Comparison of ENCODE assay signal across 26 cellular contexts in genomic region chr15:48936666-48937065, GRCh38. TPM values are rescaled to one million over a fixed set of nuclear protein-coding genes. Genes with fewer than 3 reads are reported as not detected.
DNase-seq lines count a peak whose midpoint lies in the region; TF ChIP-seq lines count a peak whose summit lies in the region.
"Had no signal": no experiment of that assay in that cellular context is flagged by ENCODE, and none has a peak within 500 bp of the region (broad histone marks: within the 10 kb centered on the region; RNA-seq: fewer than 3 reads in every experiment).

No MANE protein-coding gene starts in this region.

- no peak overlapping the region for H3K9ac ChIP-seq in mammary epithelial cell (ENCODE audit: insufficient read depth, low read length)

- in situ Hi-C loops in astrocyte of the spinal cord (cut with HindIII; ENCODE audit: low sequenced_read_pairs) (no loop called here), mammary epithelial cell (cut with MboI; ENCODE audit: low sequenced_read_pairs in 2 of 2) (no loop called here)

- peaks cover 3% of the 10 kb centered on the region for H3K79me2 ChIP-seq in mammary epithelial cell (ENCODE audit: insufficient read depth, low read length)

- H3K4me1 ChIP-seq in mammary epithelial cell (ENCODE audit: insufficient read depth, low read length) = peaks cover 29% of the 10 kb centered on the region
- H3K4me1 ChIP-seq: pancreas, sigmoid colon, stomach, upper lobe of right lung had no signal

- dilution Hi-C loops in mammary epithelial cell (cut with HindIII; ENCODE audit: low sequenced_read_pairs) = no loop called here

- no peak overlapping the region for H3K27ac ChIP-seq in mammary epithelial cell (ENCODE audit: insufficient read depth, low read depth, low read length)
- H3K27ac ChIP-seq: pancreas, sigmoid colon, stomach, upper lobe of right lung had no signal

- intact Hi-C loops in mammary epithelial cell (cut with micrococcal nuclease) = no loop called here

- no peak overlapping the region for H2AFZ ChIP-seq in mammary epithelial cell (ENCODE audit: low read depth, low read length)

- BruUV-seq in mammary epithelial cell (replicated peaks; lab: Mats Ljungman, UMichigan) = no TSS peak

- H3K36me3 Mint-ChIP-seq in HFFc6 (ENCODE audit: low read depth) = peaks cover 4% of the 10 kb centered on the region
- H3K36me3 Mint-ChIP-seq: activated naive CD8-positive, alpha-beta T cell treated with anti-CD3 and anti-CD28 coated beads, Interleukin-2, amount 10 ng/mL, durations not matched to agents 7 days and 5 days; IgD-negative memory B cell had no signal

- H3K27me3 Mint-ChIP-seq in HFFc6 (ENCODE audit: insufficient read depth) = no peaks in the 10 kb centered on the region; the same call in 1 of the 2 replicates

- CTCF ChIA-PET in AG04449 (lab: Yijun Ruan, JAX) = interaction anchor here (1.6 to 2.4 kb wide), 2 partner anchors 27 to 39 kb away, joined by 4 to 6 read pairs; partner anchors contain the start of gene SHC4
- CTCF ChIA-PET in mammary epithelial cell (lab: Charles Lee; ENCODE audit: low non-redundant PET) = no interaction called here

- POLR2A ChIA-PET in AG04449 (lab: Yijun Ruan, JAX) = interaction anchor here (0.7 to 1.3 kb wide), 3 partner anchors 48 to 110 kb away, joined by 3 to 4 read pairs (median 3); partner anchors contain the start of genes EID1 and SECISBP2L

- no peak overlapping the region for H3K4me3 ChIP-seq in AG04449 (ENCODE audit: low read depth, low read length)
- no peak overlapping the region for H3K4me3 ChIP-seq in astrocyte of the spinal cord (ENCODE audit: low read depth, low read length)
- no peak overlapping the region for H3K4me3 ChIP-seq in mammary epithelial cell (replicated peaks in 1 of 3; ENCODE audit: insufficient read depth in 1 of 3, low read depth in 2 of 3, low read length in 3 of 3)
- H3K4me3 ChIP-seq: lung, pancreas, sigmoid colon, stomach, upper lobe of right lung had no signal

- 17% methylated on average over 1 of the region's 1 CpG for WGBS in mammary epithelial cell (ENCODE audit: low coverage, missing lambda C conversion rate)

- H3K36me3 ChIP-seq in mammary epithelial cell (ENCODE audit: insufficient read depth, low read length) = no peaks in the 10 kb centered on the region
- H3K36me3 ChIP-seq: pancreas, sigmoid colon, stomach, upper lobe of right lung had no signal

- H3K9me3 ChIP-seq in mammary epithelial cell (replicated peaks; ENCODE audit: insufficient read depth, low read length) = no peaks in the 10 kb centered on the region
- H3K9me3 ChIP-seq: pancreas, sigmoid colon, stomach, upper lobe of right lung had no signal

- H3K4me1 Mint-ChIP-seq in HFFc6 (ENCODE audit: low read depth) = peaks cover 71% of the 10 kb centered on the region
- H3K4me1 Mint-ChIP-seq: activated naive CD8-positive, alpha-beta T cell treated with anti-CD3 and anti-CD28 coated beads, Interleukin-2, amount 10 ng/mL, durations not matched to agents 7 days and 5 days had no signal

- peak; percentile 76 for DNase-seq in AG04449 (ENCODE audit: low read depth, low spot score)
- DNase-seq in HFFc6 = peak; percentile 84
- DNase-seq in astrocyte of the spinal cord (ENCODE audit: low read depth, low spot score) = peak; percentile 76
- DNase-seq in foreskin melanocyte = peak; percentile 94
- DNase-seq in NCI-H510A (lab: John Stamatoyannopoulos, UW) = no peak
- DNase-seq in activated CD4-positive, alpha-beta T cell treated with anti-CD3 and anti-CD28 coated beads for 4 hours = no peak
- no peak for DNase-seq in HT-29 (ENCODE audit: low spot score)
- no peak for DNase-seq in mammary epithelial cell
- DNase-seq: 8988T; activated CD4-positive, alpha-beta T cell treated with anti-CD3 and anti-CD28 coated beads for 48 hours; activated naive CD8-positive, alpha-beta T cell treated with anti-CD3 and anti-CD28 coated beads, Interleukin-2, amount 10 ng/mL, durations not matched to agents 7 days and 5 days; CD4-positive, alpha-beta T cell; central memory CD4-positive, alpha-beta T cell; effector CD8-positive, alpha-beta T cell; hippocampal formation; kidney; naive thymus-derived CD4-positive, alpha-beta T cell; NCI-H1694; NCI-H2227 treated with DMSO at 0.1 percent for 48 hours; pancreas; sigmoid colon; stomach; upper lobe of right lung had no signal

- no peaks in the 10 kb centered on the region for H3K27me3 ChIP-seq in mammary epithelial cell (ENCODE audit: insufficient read depth, low read length)
- H3K27me3 ChIP-seq: pancreas, sigmoid colon, stomach, upper lobe of right lung had no signal

- TF ChIP-seq CTCF in AG04449 (IDR thresholded peaks at IDR 0.05; ENCODE audit: insufficient read depth, low read length, missing control alignments) = no peak
- TF ChIP-seq CTCF in HFFc6 (IDR thresholded peaks at IDR 0.05) = no peak
- no peak for TF ChIP-seq CTCF in astrocyte of the spinal cord (IDR thresholded peaks at IDR 0.05; ENCODE audit: low read depth, low read length)
- TF ChIP-seq CTCF in mammary epithelial cell (conservative IDR thresholded peaks at IDR 0.05 in 1 of 2, IDR thresholded peaks at IDR 0.05 in 1 of 2; ENCODE audit: extremely low read depth in 1 of 2, insufficient read depth in 1 of 2, low read depth in 1 of 2, low read length in 2 of 2) = no peak

- peak overlapping the region; percentile 96 for H3K27ac Mint-ChIP-seq in HFFc6
- H3K27ac Mint-ChIP-seq: activated naive CD8-positive, alpha-beta T cell treated with anti-CD3 and anti-CD28 coated beads, Interleukin-2, amount 10 ng/mL, durations not matched to agents 7 days and 5 days; activated T-helper 17 cell treated with anti-CD3 and anti-CD28 coated beads, Interleukin-2, amount 50 U/mL, for 72 hours; CD4-positive, alpha-beta T cell; IgD-negative memory B cell; naive thymus-derived CD4-positive, alpha-beta T cell had no signal

- no peak overlapping the region for H3K4me2 ChIP-seq in mammary epithelial cell (ENCODE audit: insufficient read depth, low read depth, low read length)

- H3K4me3 Mint-ChIP-seq in HFFc6 = peak overlapping the region; percentile 64
- H3K4me3 Mint-ChIP-seq: activated naive CD8-positive, alpha-beta T cell treated with anti-CD3 and anti-CD28 coated beads, Interleukin-2, amount 10 ng/mL, durations not matched to agents 7 days and 5 days; activated T-helper 17 cell treated with anti-CD3 and anti-CD28 coated beads, Interleukin-2, amount 50 U/mL, for 72 hours; CD4-positive, alpha-beta T cell; IgD-negative memory B cell; naive thymus-derived CD4-positive, alpha-beta T cell had no signal

- no peaks in the 10 kb centered on the region for H3K9me3 Mint-ChIP-seq in HFFc6
- H3K9me3 Mint-ChIP-seq: activated T-helper 17 cell treated with anti-CD3 and anti-CD28 coated beads, Interleukin-2, amount 50 U/mL, for 72 hours; CD4-positive, alpha-beta T cell; IgD-negative memory B cell had no signal

- H4K20me1 ChIP-seq in mammary epithelial cell (ENCODE audit: insufficient read depth, low read length) = no peaks in the 10 kb centered on the region

RNA-seq across cellular contexts. Expression of gene SHC4, which starts 27.1 kb away (rescaled TPM):
- total RNA-seq in HFFc6 (2021; fragmentation: NEBNext Ultra II Directional; extraction: Animal tissue kit (Norgen Biotek cat#: 25700)) = 1 to 10 TPM; 2.1 to 4.2 (median 3.5) TPM
- not detected in 2 replicates for total RNA-seq in HT-29 (2014; rRNA removed; shearing (Covaris generic))
- 10 to 100 TPM in 1 of 2 donors, 1 to 10 TPM in 1; 5.5 to 23.8 TPM for total RNA-seq in mammary epithelial cell
- 3.0 TPM for polyA plus RNA-seq in mammary epithelial cell
- polyA minus RNA-seq in mammary epithelial cell = 1.9 TPM
- total RNA-seq: CD4-positive, alpha-beta T cell had no signal
- polyA plus RNA-seq: IgD-negative memory B cell; naive thymus-derived CD4-positive, alpha-beta T cell had no signal

RNA-seq across cellular contexts. Expression of gene EID1, which starts 58.7 kb away (rescaled TPM):
- total RNA-seq in HFFc6 (2021; fragmentation: NEBNext Ultra II Directional; extraction: Animal tissue kit (Norgen Biotek cat#: 25700)) = 100 to 1,000 TPM; 218 to 281 (median 242) TPM
- 74.0 and 76.7 TPM in 2 replicates for total RNA-seq in HT-29 (2014; rRNA removed; shearing (Covaris generic))
- total RNA-seq in mammary epithelial cell = 100 to 1,000 TPM in 1 of 2 donors, 10 to 100 TPM in 1; 84.6 to 147 TPM
- 105 TPM for polyA plus RNA-seq in mammary epithelial cell
- 34.1 TPM for polyA minus RNA-seq in mammary epithelial cell

Comparison
In these comparisons a context has a peak if more than half of its experiments do, and no peak if none do; other contexts are left out.
1. DNase-seq: peak in AG04449 (single experiment), HFFc6 (single experiment), astrocyte of the spinal cord (single experiment) and foreskin melanocyte (single experiment); none in NCI-H510A (single experiment), activated CD4-positive, alpha-beta T cell treated with anti-CD3 and anti-CD28 coated beads for 4 hours (0 of 2), HT-29 (single experiment) and mammary epithelial cell (single experiment).